ENCODE assay signal across 15 cellular contexts in the genomic region with DNA sequence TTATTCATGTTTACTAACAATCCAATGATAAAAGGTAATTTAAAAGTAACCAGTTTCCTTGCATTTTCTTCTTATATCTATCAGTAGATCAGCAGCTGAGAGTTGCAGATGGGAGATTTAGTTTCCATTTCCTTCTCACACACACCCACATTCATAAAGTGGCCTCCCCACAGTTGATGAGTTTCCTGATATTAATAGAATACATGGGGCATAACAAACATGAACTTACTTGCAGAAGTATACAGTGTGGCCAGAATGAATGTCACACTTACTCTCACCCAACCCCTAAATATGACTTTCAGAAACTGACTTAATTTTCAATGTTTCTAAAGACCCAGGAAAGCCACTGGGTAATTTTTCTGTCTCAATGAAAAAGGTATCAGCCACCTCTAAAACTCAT.
DNase-seq lines count a peak whose midpoint lies in the region; ATAC-seq and TF ChIP-seq lines count a peak whose summit lies in the region.
"Had no signal": no experiment of that assay in that cellular context is flagged by ENCODE, and none has a peak within 500 bp of the region (broad histone marks: within the 10 kb centered on the region; RNA-seq: fewer than 3 reads in every experiment).

No MANE protein-coding gene starts in this region.

- no peak for TF ChIP-seq CTCF in AG04450 (IDR thresholded peaks at IDR 0.05; ENCODE audit: low read depth, low read length)
- no peak for TF ChIP-seq CTCF in choroid plexus epithelial cell (conservative IDR thresholded peaks at IDR 0.05; ENCODE audit: low read depth, low read length)
- TF ChIP-seq CTCF in parathyroid adenoma (IDR thresholded peaks at IDR 0.05), result no peak

- H3K9me3 ChIP-seq in AG04450 (ENCODE audit: control insufficient read depth, insufficient read depth, low read length) (peaks cover 7% of the 10 kb centered on the region), parathyroid adenoma (ENCODE audit: control insufficient read depth, low read length) (no peaks in the 10 kb centered on the region)

- H3K9ac ChIP-seq in parathyroid adenoma, result no peak overlapping the region

- H3K27ac ChIP-seq in AG04450 (ENCODE audit: low read depth, low read length) (peak overlapping the region; percentile 60), parathyroid adenoma (no peak overlapping the region)

- POLR2A ChIA-PET in AG04450 (lab: Yijun Ruan, JAX), result interaction anchor here (2.0 to 2.3 kb wide), 2 partner anchors 17 to 25 kb away, joined by 25 to 28 read pairs; no protein-coding TSS in a partner anchor

- ATAC-seq in HG02759 (IDR thresholded peaks at IDR 0.05; ENCODE audit: unreplicated experiment) (peak; percentile 54), HG03139 (IDR thresholded peaks at IDR 0.05; ENCODE audit: unreplicated experiment) (no peak)
- ATAC-seq: CD8-positive, alpha-beta T cell; stimulated activated memory B cell treated with anti-CD40 and anti-IgM and Interleukin-4, amounts not matched to agents 10 μg/mL and 1 μg/mL and 100 μg/mL, for 72 hours had no signal

- H3K79me2 ChIP-seq in parathyroid adenoma, result no peaks in the 10 kb centered on the region

- H3K4me1 ChIP-seq in parathyroid adenoma, result peaks cover 4% of the 10 kb centered on the region

- H3K4me2 ChIP-seq in parathyroid adenoma (ENCODE audit: low read length), result peak overlapping the region; percentile 33

- CTCF ChIA-PET in AG04450 (lab: Charles Lee), result interaction anchor here (0.8 to 2.5 kb wide), 11 partner anchors 13 to 361 kb away, joined by 3 to 26 read pairs (median 6); no protein-coding TSS in a partner anchor

- in situ Hi-C loops in KBM-7 (cut with MboI; ENCODE audit: low pct_unique_long_range_greater_than_20kb, low sequenced_read_pairs), result no loop called here

- DNase-seq in AG04450 (ENCODE audit: low read depth, low spot score) (no peak), choroid plexus epithelial cell (ENCODE audit: low read depth) (peak; percentile 32), anterior cingulate cortex (lab: John Stamatoyannopoulos, UW) (no peak), KBM-7 (no peak), DMS79 treated with DMSO at 0.1 percent for 48 hours (lab: John Stamatoyannopoulos, UW) (no peak)
- DNase-seq: activated CD4-positive, alpha-beta T cell treated with anti-CD3 and anti-CD28 coated beads for 4 hours; activated CD8-positive, alpha-beta memory T cell treated with anti-CD3 and anti-CD28 coated beads, Interleukin-2, amount 50 U/mL, for 4 hours; activated gamma-delta T cell treated with Interleukin-2 at 50 U/mL for 16 hours; CD8-positive, alpha-beta T cell; foreskin melanocyte; stimulated activated CD4-positive, alpha-beta T cell treated with anti-CD3 and anti-CD28 coated beads, Interleukin-12 subunit alpha, Interleukin-12 subunit beta, amount 100 ng/mL, for 4 hours had no signal

- H3K27me3 ChIP-seq in AG04450 (ENCODE audit: control insufficient read depth, insufficient read depth, low read length), result no peaks in the 10 kb centered on the region
- H3K27me3 ChIP-seq in parathyroid adenoma (ENCODE audit: control insufficient read depth, insufficient read depth, low read length), result no peaks in the 10 kb centered on the region

- no peak overlapping the region for H3K4me3 ChIP-seq in AG04450 (ENCODE audit: low read depth, low read length)
- no peak overlapping the region for H3K4me3 ChIP-seq in choroid plexus epithelial cell (ENCODE audit: low read depth, low read length)
- no peak overlapping the region for H3K4me3 ChIP-seq in parathyroid adenoma (ENCODE audit: low read depth, low read length)

- no peaks in the 10 kb centered on the region for H3K36me3 ChIP-seq in parathyroid adenoma (ENCODE audit: control insufficient read depth, insufficient read depth, low read length)

- no peak overlapping the region for H2AFZ ChIP-seq in parathyroid adenoma
